In genomic region chr12:57487055-57487596, GRCh38 we compare ENCODE assay signal across 7 cellular contexts. TPM values are rescaled to one million over a fixed set of nuclear protein-coding genes. Genes with fewer than 3 reads are reported as not detected.
A peak's percentile ranks its signal among the peaks of the same experiment; 100 is the strongest.
DNase-seq lines count a peak whose midpoint lies in the region; ATAC-seq and TF ChIP-seq lines count a peak whose summit lies in the region.

No MANE protein-coding gene starts in this region.

- no peak for ATAC-seq in GM23338
- no peak for ATAC-seq in RWPE2 (ENCODE audit: low read depth)
- ATAC-seq in omental fat pad (ENCODE audit: low FRiP score), result no peak

- H3K36me3 Mint-ChIP-seq in GM23338 (ENCODE audit: low read depth), result peaks cover 44% of the 10 kb centered on the region

- no peaks in the 10 kb centered on the region; the same call in 1 of the 2 replicates for H3K4me1 ChIP-seq in GM23338 (ENCODE audit: insufficient read depth)
- peaks cover 5% of the 10 kb centered on the region for H3K4me1 ChIP-seq in RWPE2 (ENCODE audit: insufficient read depth, poor library complexity, severe bottlenecking)
- H3K4me1 ChIP-seq in skeletal muscle tissue (ENCODE audit: control insufficient read depth in 3 of 3, insufficient read depth in 3 of 3, low read length in 3 of 3), result peaks cover 11 to 16% (median 13%) of the 10 kb centered on the region in 3 donors

- H3K9me2 ChIP-seq in GM23338 (ENCODE audit: insufficient read depth), result no peaks in the 10 kb centered on the region

- H3K4me3 ChIP-seq in GM23338 (no peak overlapping the region), RWPE2 (ENCODE audit: severe bottlenecking) (peak overlapping the region; percentile 87), fibroblast of pulmonary artery (replicated peaks; ENCODE audit: low read depth, low read length) (peak overlapping the region; percentile 99), skeletal muscle tissue (ENCODE audit: low read length in 3 of 3) (peak overlapping the region; percentile 91 to 97 (median 96))

- H3K27me3 Mint-ChIP-seq in GM23338 (ENCODE audit: insufficient read depth, low read depth, poor library complexity), result peaks cover 15% of the 10 kb centered on the region

- H3K27me3 ChIP-seq in GM23338 (ENCODE audit: insufficient read depth) (no peaks in the 10 kb centered on the region), RWPE2 (ENCODE audit: insufficient read depth, poor library complexity, severe bottlenecking) (no peaks in the 10 kb centered on the region), skeletal muscle tissue (ENCODE audit: control insufficient read depth in 3 of 3, insufficient read depth in 3 of 3, low read length in 3 of 3) (peaks cover 0 to 2% (median 0%) of the 10 kb centered on the region in 3 donors)

- peak overlapping the region; percentile 88 for H3K4me3 Mint-ChIP-seq in GM23338

- H3K9ac ChIP-seq in skeletal muscle tissue (ENCODE audit: low read depth in 1 of 3, low read length in 3 of 3), result peak overlapping the region in 2 of 3 donors; percentile 59 to 86

- no peaks in the 10 kb centered on the region for H3K9me3 ChIP-seq in RWPE2 (ENCODE audit: severe bottlenecking)
- no peaks in the 10 kb centered on the region for H3K9me3 ChIP-seq in skeletal muscle tissue (ENCODE audit: control insufficient read depth in 3 of 3, low read length in 3 of 3)

- TF ChIP-seq CTCF in GM23338 (conservative IDR thresholded peaks at IDR 0.05; ENCODE audit: low read depth in 2 of 2), result no peak
- TF ChIP-seq CTCF in RWPE2 (IDR thresholded peaks at IDR 0.05; ENCODE audit: poor library complexity, severe bottlenecking), result no peak
- TF ChIP-seq CTCF in fibroblast of pulmonary artery (IDR thresholded peaks at IDR 0.05; ENCODE audit: low read length, missing control alignments), result no peak
- TF ChIP-seq CTCF in omental fat pad (IDR thresholded peaks at IDR 0.05), result no peak

- H3F3A ChIP-seq in GM23338 (replicated peaks; ENCODE audit: low read depth), result peaks cover 34% of the 10 kb centered on the region

- peaks cover 17% of the 10 kb centered on the region for H3K4me1 Mint-ChIP-seq in GM23338

- no peak overlapping the region; the same call in 1 of the 2 replicates for H3K27ac Mint-ChIP-seq in GM23338

- no peaks in the 10 kb centered on the region for H3K9me3 Mint-ChIP-seq in GM23338

- H3K79me2 ChIP-seq in GM23338 (replicated peaks; ENCODE audit: insufficient read depth), result peaks cover 30% of the 10 kb centered on the region

- H3K27ac ChIP-seq in GM23338 (ENCODE audit: low read depth) (no peak overlapping the region; the same call in 1 of the 2 replicates), RWPE2 (ENCODE audit: poor library complexity, severe bottlenecking) (no peak overlapping the region), skeletal muscle tissue (ENCODE audit: low read depth, low read length) (peak overlapping the region; percentile 30)

- peaks cover 34% of the 10 kb centered on the region for H4K20me1 ChIP-seq in GM23338 (replicated peaks; ENCODE audit: insufficient read depth)

- H3K4me2 ChIP-seq in GM23338, result no peak overlapping the region

- peaks cover 34% of the 10 kb centered on the region for H3K36me3 ChIP-seq in GM23338 (ENCODE audit: insufficient read depth)
- peaks cover 38% of the 10 kb centered on the region for H3K36me3 ChIP-seq in RWPE2 (ENCODE audit: low read depth)
- H3K36me3 ChIP-seq in skeletal muscle tissue (ENCODE audit: control insufficient read depth in 3 of 3, insufficient read depth in 3 of 3, low read length in 3 of 3), result peaks cover 23 to 28% (median 24%) of the 10 kb centered on the region in 3 donors

- DNase-seq in GM23338 (ENCODE audit: low spot score), result peak; percentile 37
- DNase-seq in RWPE2 (ENCODE audit: low spot score), result no peak
- DNase-seq in fibroblast of pulmonary artery (ENCODE audit: low read depth), result no peak
- no peak for DNase-seq in GM19238 (ENCODE audit: insufficient read length, low spot score)
- DNase-seq in NCI-H2171 (lab: John Stamatoyannopoulos, UW), result no peak
- DNase-seq in omental fat pad (ENCODE audit: low spot score), result no peak

- H2AFZ ChIP-seq in GM23338, result no peak overlapping the region

TF ChIP-seq in GM23338, 12 proteins besides CTCF, POLR2A, EP300 and RAD21 (continues in another document):
- TF ChIP-seq EZH2 (IDR thresholded peaks at IDR 0.05; ENCODE audit: low read depth, unreplicated experiment) (no peak), POLR2AphosphoS5 (IDR thresholded peaks at IDR 0.05; ENCODE audit: low read depth) (no peak), EZH2phosphoT487 (IDR thresholded peaks at IDR 0.05; ENCODE audit: unreplicated experiment) (no peak), JUNB (IDR thresholded peaks at IDR 0.05; ENCODE audit: unreplicated experiment) (no peak), ETS1 (IDR thresholded peaks at IDR 0.05) (no peak)

RNA-seq across cellular contexts. Expression of gene MARS1, which starts 0.7 kb away (rescaled TPM):
- total RNA-seq in GM23338 (2014; rRNA removed; shearing (Covaris generic)), result 247 and 266 TPM in 2 replicates
- polyA plus RNA-seq in GM23338 (2016; fragmentation: Nextera tagmentation; extraction: Ambion mirVana), result 351 and 389 TPM in 2 replicates
- total RNA-seq in skeletal muscle tissue (68.4 TPM), omental fat pad (100 to 1,000 TPM in 1 of 4 donors, 10 to 100 TPM in 3; 53.5 to 108 (median 58.4) TPM)

RNA-seq across cellular contexts. Expression of gene ARHGAP9, which starts 7.5 kb away (rescaled TPM):
- 4.6 and 7.1 TPM in 2 replicates for total RNA-seq in GM23338 (2014; rRNA removed; shearing (Covaris generic))
- 4.5 and 4.9 TPM in 2 replicates for polyA plus RNA-seq in GM23338 (2016; fragmentation: Nextera tagmentation; extraction: Ambion mirVana)
- total RNA-seq in skeletal muscle tissue (5.2 TPM), omental fat pad (10 to 100 TPM; 13.8 to 85.6 (median 29.8) TPM)

RNA-seq across cellular contexts. Expression of gene GLI1, which starts 27.5 kb away (rescaled TPM):
- 16.1 and 18.1 TPM in 2 replicates for total RNA-seq in GM23338 (2014; rRNA removed; shearing (Covaris generic))
- 4.8 and 5.6 TPM in 2 replicates for polyA plus RNA-seq in GM23338 (2016; fragmentation: Nextera tagmentation; extraction: Ambion mirVana)
- total RNA-seq in skeletal muscle tissue (5.2 TPM), omental fat pad (under 1 TPM in 3 of 4 donors, not detected in 1; 0.09 to 0.60 (median 0.19) TPM)

RNA-seq across cellular contexts. Expression of gene INHBE, which starts 32.0 kb away (rescaled TPM):
- 19.4 and 29.0 TPM in 2 replicates for total RNA-seq in GM23338 (2014; rRNA removed; shearing (Covaris generic))
- 5.6 and 7.4 TPM in 2 replicates for polyA plus RNA-seq in GM23338 (2016; fragmentation: Nextera tagmentation; extraction: Ambion mirVana)
- 1.0 TPM for total RNA-seq in skeletal muscle tissue
- under 1 TPM in 1 of 4 donors, not detected in 3; 0.25 TPM for total RNA-seq in omental fat pad

RNA-seq across cellular contexts. Expression of gene DDIT3, which starts 33.2 kb away (rescaled TPM):
- 3.9 and 4.1 TPM in 2 replicates for total RNA-seq in GM23338 (2014; rRNA removed; shearing (Covaris generic))
- polyA plus RNA-seq in GM23338 (2016; fragmentation: Nextera tagmentation; extraction: Ambion mirVana), result 11.7 and 12.5 TPM in 2 replicates
- total RNA-seq in skeletal muscle tissue (11.5 TPM), omental fat pad (10 to 100 TPM; 31.5 to 66.6 (median 35.5) TPM)
